ENCODE assay signal across 22 cellular contexts in the genomic region with DNA sequence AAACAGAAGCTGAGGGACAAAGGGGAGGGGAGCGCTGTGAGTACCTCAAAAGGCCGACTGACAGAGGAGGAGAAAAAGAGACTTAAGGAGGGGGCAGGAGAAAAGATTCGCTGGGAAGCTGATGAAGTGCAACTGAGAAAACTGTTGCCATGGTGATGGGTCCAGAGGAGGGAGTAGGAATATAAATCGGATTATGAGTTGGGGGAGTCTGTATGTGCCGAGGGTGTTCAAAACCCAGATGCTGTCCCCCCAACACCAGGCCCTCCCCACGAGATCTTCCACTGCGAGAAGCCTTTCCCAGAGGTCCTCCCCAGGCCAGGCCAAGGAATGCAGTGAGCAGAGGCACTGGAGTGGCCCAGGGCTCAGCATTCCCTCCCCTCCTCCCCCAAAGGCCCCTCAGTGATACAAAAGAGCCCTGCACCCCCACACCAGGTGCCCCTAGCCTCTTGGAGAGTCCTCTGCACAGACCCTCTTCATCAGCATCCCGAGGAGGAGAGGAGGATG. TPM values are rescaled to one million over a fixed set of nuclear protein-coding genes. Genes with fewer than 3 reads are reported as not detected.
A peak's percentile ranks its signal among the peaks of the same experiment; 100 is the strongest.
DNase-seq lines count a peak whose midpoint lies in the region; ATAC-seq and TF ChIP-seq lines count a peak whose summit lies in the region.
"Had no signal": no experiment of that assay in that cellular context is flagged by ENCODE, and none has a peak within 500 bp of the region (broad histone marks: within the 10 kb centered on the region; RNA-seq: fewer than 3 reads in every experiment).

No MANE protein-coding gene starts in this region.

- no peaks in the 10 kb centered on the region for H3K27me3 Mint-ChIP-seq in activated CD8-positive, alpha-beta T cell treated with anti-CD3 and anti-CD28 coated beads for 36 hours

- no peaks in the 10 kb centered on the region for H3K36me3 Mint-ChIP-seq in activated CD8-positive, alpha-beta T cell treated with anti-CD3 and anti-CD28 coated beads for 36 hours (ENCODE audit: low read depth)
- H3K36me3 Mint-ChIP-seq: activated naive CD4-positive, alpha-beta T cell treated with anti-CD3 and anti-CD28 coated beads, Interleukin-2, amount 50 U/mL, for 72 hours had no signal

- peaks cover 39% of the 10 kb centered on the region for H3K4me1 Mint-ChIP-seq in activated CD8-positive, alpha-beta T cell treated with anti-CD3 and anti-CD28 coated beads for 36 hours (ENCODE audit: low read depth)

- H3K27ac ChIP-seq in BLaER1 (peak overlapping the region; percentile 72), DND-41 (ENCODE audit: low read length) (peak overlapping the region; percentile 81), iPS-20b (ENCODE audit: low read length) (no peak overlapping the region), vagina (no peak overlapping the region)
- H3K27ac ChIP-seq: skin epidermis, transverse colon had no signal

- H3K4me1 ChIP-seq in BLaER1: peaks cover 45% of the 10 kb centered on the region
- peaks cover 16% of the 10 kb centered on the region for H3K4me1 ChIP-seq in DND-41 (ENCODE audit: insufficient read depth, low read length)
- peaks cover 12% of the 10 kb centered on the region; the same call in 1 of the 2 replicates for H3K4me1 ChIP-seq in iPS-20b (ENCODE audit: insufficient read depth, low read length)
- peaks cover 6% of the 10 kb centered on the region for H3K4me1 ChIP-seq in vagina
- H3K4me1 ChIP-seq: HAP-1, transverse colon had no signal

- no peaks in the 10 kb centered on the region for H3K36me3 ChIP-seq in BLaER1
- no peaks in the 10 kb centered on the region for H3K36me3 ChIP-seq in DND-41 (ENCODE audit: insufficient read depth, low read length)
- H3K36me3 ChIP-seq in iPS-20b (ENCODE audit: insufficient read depth, low read depth, low read length): no peaks in the 10 kb centered on the region
- H3K36me3 ChIP-seq in vagina: no peaks in the 10 kb centered on the region
- H3K36me3 ChIP-seq: HAP-1, Peyer's patch, transverse colon had no signal

- peak overlapping the region; percentile 88; the same call in 1 of the 2 replicates for H2AFZ ChIP-seq in DND-41 (ENCODE audit: low read depth, low read length)

- CTCF ChIA-PET in activated CD8-positive, alpha-beta T cell treated with anti-CD3 and anti-CD28 coated beads for 36 hours (lab: Charles Lee): interaction anchor here (0.9 to 2.9 kb wide), 6 partner anchors 10 to 250 kb away, joined by 3 to 37 read pairs (median 3); no protein-coding TSS in a partner anchor

- H3K4me2 ChIP-seq in BLaER1 (peak overlapping the region; percentile 75), DND-41 (ENCODE audit: insufficient read depth, low read length) (no peak overlapping the region; the same call in 1 of the 2 replicates)

- intact Hi-C loops in activated CD8-positive, alpha-beta T cell treated with anti-CD3 and anti-CD28 coated beads for 36 hours (cut with micrococcal nuclease): no loop called here
- intact Hi-C loops in vagina (cut with DNase I): no loop called here

- H3K9me3 ChIP-seq in BLaER1: no peaks in the 10 kb centered on the region
- H3K9me3 ChIP-seq in DND-41 (ENCODE audit: insufficient read depth, low read length, severe bottlenecking): no peaks in the 10 kb centered on the region
- no peaks in the 10 kb centered on the region for H3K9me3 ChIP-seq in iPS-20b (ENCODE audit: insufficient read depth, low read depth, low read length)
- no peaks in the 10 kb centered on the region for H3K9me3 ChIP-seq in vagina
- H3K9me3 ChIP-seq: HAP-1, mucosa of descending colon, Peyer's patch, transverse colon had no signal

- H3K4me3 Mint-ChIP-seq in activated CD8-positive, alpha-beta T cell treated with anti-CD3 and anti-CD28 coated beads for 36 hours: no peak overlapping the region
- H3K4me3 Mint-ChIP-seq: endodermal cell had no signal

- POLR2A ChIA-PET in activated CD8-positive, alpha-beta T cell treated with anti-CD3 and anti-CD28 coated beads for 36 hours (lab: Charles Lee): interaction anchor here (0.8 to 2.9 kb wide), 7 partner anchors 10 to 147 kb away, joined by 3 to 32 read pairs (median 4); a partner anchor contains a TSS

- peak overlapping the region; percentile 32; the same call in 1 of the 2 replicates for H3K9ac ChIP-seq in BLaER1
- peak overlapping the region; percentile 45 for H3K9ac ChIP-seq in DND-41 (ENCODE audit: low read depth, low read length)
- peak overlapping the region; percentile 59; the same call in 1 of the 2 replicates for H3K9ac ChIP-seq in iPS-20b (ENCODE audit: low read depth, low read length)

- DNase-seq in DND-41: no peak
- no peak for DNase-seq in activated CD8-positive, alpha-beta T cell treated with anti-CD3 and anti-CD28 coated beads for 36 hours
- DNase-seq in vagina (ENCODE audit: extremely low spot score in 2 of 2): no peak
- no peak for DNase-seq in germinal center (ENCODE audit: low spot score)
- DNase-seq in NCI-H1092 treated with DMSO at 0.1 percent for 48 hours (lab: John Stamatoyannopoulos, UW): no peak
- DNase-seq: DMS 273 treated with DMSO at 0.1 percent for 48 hours, hippocampal formation, left colon, NCI-H1930, NCI-H526, transverse colon had no signal

- ATAC-seq in DND-41 (ENCODE audit: insufficient read depth, low read depth) (no peak), GM21447 (IDR thresholded peaks at IDR 0.05; ENCODE audit: unreplicated experiment) (no peak)
- ATAC-seq in activated CD8-positive, alpha-beta T cell treated with anti-CD3 and anti-CD28 coated beads for 36 hours: no peak

- TF ChIP-seq POLR2A in vagina (IDR thresholded peaks at IDR 0.05): no peak

- no peaks in the 10 kb centered on the region for H3K9me3 Mint-ChIP-seq in activated CD8-positive, alpha-beta T cell treated with anti-CD3 and anti-CD28 coated beads for 36 hours
- H3K9me3 Mint-ChIP-seq: activated naive CD4-positive, alpha-beta T cell treated with anti-CD3 and anti-CD28 coated beads, Interleukin-2, amount 50 U/mL, for 72 hours; endodermal cell had no signal

- H3K27me3 ChIP-seq in BLaER1 (no peaks in the 10 kb centered on the region), DND-41 (ENCODE audit: insufficient read depth, low read length, poor library complexity) (no peaks in the 10 kb centered on the region), iPS-20b (ENCODE audit: insufficient read depth, low read length) (peaks cover 13% of the 10 kb centered on the region; the same call in 1 of the 2 replicates), vagina (no peaks in the 10 kb centered on the region)
- H3K27me3 ChIP-seq: Peyer's patch had no signal

- H3K4me3 ChIP-seq in BLaER1 (no peak overlapping the region), DND-41 (ENCODE audit: low read depth in 1 of 2, low read length in 2 of 2) (no peak overlapping the region), iPS-20b (ENCODE audit: low read length) (0 out of 2 replicates have a peak overlapping the region, but pooled peaks have one; percentile 23), vagina (no peak overlapping the region)
- H3K4me3 ChIP-seq: HAP-1, mucosa of descending colon, Peyer's patch, skin epidermis, transverse colon had no signal

- H4K20me1 ChIP-seq in BLaER1 (no peaks in the 10 kb centered on the region), DND-41 (ENCODE audit: insufficient read depth, low read length) (no peaks in the 10 kb centered on the region)

- peak overlapping the region; percentile 1 for H3K27ac Mint-ChIP-seq in activated CD8-positive, alpha-beta T cell treated with anti-CD3 and anti-CD28 coated beads for 36 hours
- H3K27ac Mint-ChIP-seq: endodermal cell had no signal

- no peaks in the 10 kb centered on the region for H3K79me2 ChIP-seq in DND-41 (ENCODE audit: insufficient read depth, low read length)

- TF ChIP-seq CTCF in DND-41 (IDR thresholded peaks at IDR 0.05; ENCODE audit: borderline replicate concordance, extremely low read depth, low read length, poor library complexity, severe bottlenecking): no peak
- TF ChIP-seq CTCF in activated CD8-positive, alpha-beta T cell treated with anti-CD3 and anti-CD28 coated beads for 36 hours (IDR thresholded peaks at IDR 0.05): no peak
- no peak for TF ChIP-seq CTCF in vagina (IDR thresholded peaks at IDR 0.05)

RNA-seq across cellular contexts. Expression of a gene that starts 13.7 kb away (rescaled TPM):
- total RNA-seq in activated CD8-positive, alpha-beta T cell treated with anti-CD3 and anti-CD28 coated beads for 36 hours: 10 to 100 TPM; 35.9 to 38.8 TPM
- 30.0 TPM for total RNA-seq in vagina

RNA-seq across cellular contexts. Expression of a gene that starts 16.6 kb away (rescaled TPM):
- total RNA-seq in activated CD8-positive, alpha-beta T cell treated with anti-CD3 and anti-CD28 coated beads for 36 hours: 1 to 10 TPM; 1.5 to 2.2 TPM
- not detected for total RNA-seq in vagina
- total RNA-seq: HT1080, left colon, M059J, mucosa of descending colon, Peyer's patch, transverse colon had no signal

RNA-seq across cellular contexts. Expression of a gene that starts 32.1 kb away (rescaled TPM):
- not detected for total RNA-seq in activated CD8-positive, alpha-beta T cell treated with anti-CD3 and anti-CD28 coated beads for 36 hours
- not detected for total RNA-seq in vagina
- total RNA-seq: activated naive CD4-positive, alpha-beta T cell treated with anti-CD3 and anti-CD28 coated beads, Interleukin-2, amount 50 U/mL, for 72 hours; endodermal cell; HT1080; left colon; M059J; mucosa of descending colon; Peyer's patch; transverse colon had no signal

RNA-seq across cellular contexts. Expression of a gene that starts 55.8 kb away (rescaled TPM):
- total RNA-seq in activated CD8-positive, alpha-beta T cell treated with anti-CD3 and anti-CD28 coated beads for 36 hours: under 1 TPM; 0.60 to 0.92 TPM
- total RNA-seq in vagina: not detected
- total RNA-seq: HT1080, M059J had no signal

RNA-seq across cellular contexts. Expression of a gene that starts 58.5 kb away (rescaled TPM):
- total RNA-seq in activated CD8-positive, alpha-beta T cell treated with anti-CD3 and anti-CD28 coated beads for 36 hours: 10 to 100 TPM; 22.0 to 24.1 TPM
- 49.8 TPM for total RNA-seq in vagina

Comparison
In these comparisons a context has a peak if more than half of its experiments do, and no peak if none do; other contexts are left out.
1. H3K27ac ChIP-seq: peak in BLaER1 (single experiment) and DND-41 (single experiment); none in iPS-20b (single experiment) and vagina (single experiment).
2. Peak in every context shown above with its lines, with median percentiles within 50 percentile points of each other: H3K9ac ChIP-seq.